8 cellular contexts compared by ENCODE assay signal in genomic region chr13:49627831-49628652, GRCh38. TPM values are rescaled to one million over a fixed set of nuclear protein-coding genes. Genes with fewer than 3 reads are reported as not detected.
A peak's percentile ranks its signal among the peaks of the same experiment; 100 is the strongest.
DNase-seq lines count a peak whose midpoint lies in the region; ATAC-seq, FAIRE-seq and TF ChIP-seq lines count a peak whose summit lies in the region.

ARL11 (plus strand) TSS chr13:49628507; CDS start chr13:49630448, 1,941 bp downstream.

- DNase-seq in NOMO-1 treated with dmso at 0.1 percent for 144 hours (lab: John Stamatoyannopoulos, UW; ENCODE audit: unreplicated experiment), result peak; percentile 91
- peak; percentile 45 to 50 for DNase-seq in stimulated activated CD4-positive, alpha-beta T cell treated with anti-CD3 and anti-CD28 coated beads, Interleukin-4, amount 100 ng/mL, for 4 hours
- no peak for DNase-seq in DMS 273 treated with DMSO at 0.1 percent for 48 hours (lab: John Stamatoyannopoulos, UW)
- DNase-seq in H54 (ENCODE audit: insufficient read length, low spot score), result no peak

- peak; percentile 86 for TF ChIP-seq POLR2A in GM18505 (IDR thresholded peaks at IDR 0.05; ENCODE audit: borderline replicate concordance, extremely low read depth, insufficient read depth, insufficient read length)
- TF ChIP-seq POLR2A in H54 (IDR thresholded peaks at IDR 0.05; ENCODE audit: low read depth, low read length), result no peak

- no peaks in the 10 kb centered on the region for H3K27me3 Mint-ChIP-seq in activated T-helper 17 cell treated with anti-CD3 and anti-CD28 coated beads, Interleukin-2, amount 50 U/mL, for 72 hours

- no peaks in the 10 kb centered on the region for H3K9me3 Mint-ChIP-seq in activated T-helper 17 cell treated with anti-CD3 and anti-CD28 coated beads, Interleukin-2, amount 50 U/mL, for 72 hours

- H3K4me1 Mint-ChIP-seq in activated T-helper 17 cell treated with anti-CD3 and anti-CD28 coated beads, Interleukin-2, amount 50 U/mL, for 72 hours, result no peaks in the 10 kb centered on the region

- no peak for FAIRE-seq in H54 (lab: Jason Lieb, UNC)

- H3K27ac Mint-ChIP-seq in activated T-helper 17 cell treated with anti-CD3 and anti-CD28 coated beads, Interleukin-2, amount 50 U/mL, for 72 hours, result peak within 1 kb of the TSS; percentile 70

- no peaks in the 10 kb centered on the region for H3K9me3 ChIP-seq in iPS-18a (ENCODE audit: control insufficient read depth, low read depth, low read length)

- H3K27me3 ChIP-seq in iPS-18a (ENCODE audit: control insufficient read depth, insufficient read depth, low read length), result no peaks in the 10 kb centered on the region

- H3K4me1 ChIP-seq in iPS-18a (ENCODE audit: control insufficient read depth, low read depth, low read length), result no peaks in the 10 kb centered on the region

- peak within 1 kb of the TSS; percentile 43 for H3K4me3 ChIP-seq in iPS-18a (ENCODE audit: low read length)

- no peaks in the 10 kb centered on the region for H3K36me3 Mint-ChIP-seq in activated T-helper 17 cell treated with anti-CD3 and anti-CD28 coated beads, Interleukin-2, amount 50 U/mL, for 72 hours (ENCODE audit: low read depth)

- no peak within 1 kb of the TSS for H3K9ac ChIP-seq in iPS-18a (ENCODE audit: low read length)

- peak within 1 kb of the TSS; percentile 83 for H3K4me3 Mint-ChIP-seq in activated T-helper 17 cell treated with anti-CD3 and anti-CD28 coated beads, Interleukin-2, amount 50 U/mL, for 72 hours

- no peaks in the 10 kb centered on the region for H3K36me3 ChIP-seq in iPS-18a (ENCODE audit: control insufficient read depth, low read depth, low read length)

- ATAC-seq in GM18505 (IDR thresholded peaks at IDR 0.05; ENCODE audit: unreplicated experiment) (peak; percentile 88), HG02763 (IDR thresholded peaks at IDR 0.05; ENCODE audit: unreplicated experiment) (peak; percentile 93)
- ATAC-seq in activated T-helper 17 cell treated with anti-CD3 and anti-CD28 coated beads, Interleukin-2, amount 50 U/mL, for 72 hours (replicated peaks), result peak; percentile 88

- H3K27ac ChIP-seq in iPS-18a (ENCODE audit: low read length), result no peak within 1 kb of the TSS

RNA-seq across cellular contexts. Expression of gene ARL11, which starts in this region (rescaled TPM):
- total RNA-seq in activated T-helper 17 cell treated with anti-CD3 and anti-CD28 coated beads, Interleukin-2, amount 50 U/mL, for 72 hours, result 1 to 10 TPM in 1 of 2 donors, under 1 TPM in 1; 0.89 to 1.0 TPM

Comparison
In these comparisons a context has a peak if more than half of its experiments do, and no peak if none do; other contexts are left out.
1. DNase-seq: peak in NOMO-1 treated with dmso at 0.1 percent for 144 hours (single experiment) and stimulated activated CD4-positive, alpha-beta T cell treated with anti-CD3 and anti-CD28 coated beads, Interleukin-4, amount 100 ng/mL, for 4 hours (2 of 2); none in DMS 273 treated with DMSO at 0.1 percent for 48 hours (single experiment) and H54 (single experiment).
2. Peak in every context shown above with its lines, with median percentiles within 50 percentile points of each other: ATAC-seq.